In genomic region chr1:28354121-28354520, GRCh38 we compare ENCODE assay signal across 1 cellular context.
A peak's percentile ranks its signal among the peaks of the same experiment; 100 is the strongest.
TF ChIP-seq lines count a peak whose summit lies in the region.

No MANE protein-coding gene starts in this region.

TF ChIP-seq in IMR-90, 13 proteins besides CTCF, POLR2A, EP300 and RAD21:
- peak; percentile 72 for TF ChIP-seq BHLHE40 (IDR thresholded peaks at IDR 0.05; ENCODE audit: low read depth, low read length)
- TF ChIP-seq SMC3 (IDR thresholded peaks at IDR 0.05; ENCODE audit: low read depth, low read length), result no peak
- TF ChIP-seq CHD1 (IDR thresholded peaks at IDR 0.05; ENCODE audit: low read depth, low read length), result no peak
- peak; percentile 45; the same call in 1 of the 2 replicates for TF ChIP-seq NFE2L2 (IDR thresholded peaks at IDR 0.05; ENCODE audit: low read depth, low read length)
- peak; percentile 87 for TF ChIP-seq MAFK (IDR thresholded peaks at IDR 0.05; ENCODE audit: low read depth, low read length)
- no peak for TF ChIP-seq ELK1 (IDR thresholded peaks at IDR 0.05; ENCODE audit: borderline replicate concordance, low read depth, low read length)
- no peak for TF ChIP-seq FOS (IDR thresholded peaks at IDR 0.05; ENCODE audit: low read depth, low read length)
- TF ChIP-seq RFX5 (IDR thresholded peaks at IDR 0.05; ENCODE audit: low read depth, low read length), result no peak
- no peak for TF ChIP-seq MXI1 (IDR thresholded peaks at IDR 0.05; ENCODE audit: borderline replicate concordance, low read depth, low read length)
- no peak for TF ChIP-seq RCOR1 (IDR thresholded peaks at IDR 0.05; ENCODE audit: insufficient replicate concordance, low read length)
- no peak for TF ChIP-seq USF2 (IDR thresholded peaks at IDR 0.05; ENCODE audit: low read depth, low read length)
- peak; percentile 84 for TF ChIP-seq CEBPB (IDR thresholded peaks at IDR 0.05; ENCODE audit: low read depth, low read length)
- no peak for TF ChIP-seq MAZ (IDR thresholded peaks at IDR 0.05; ENCODE audit: borderline replicate concordance, low read depth, low read length)
